ENCODE assay signal across 25 cellular contexts in genomic region chr15:51107612-51108011, GRCh38. TPM values are rescaled to one million over a fixed set of nuclear protein-coding genes. Genes with fewer than 3 reads are reported as not detected.
"Had no signal": no experiment of that assay in that cellular context is flagged by ENCODE, and none has a peak within 500 bp of the region (broad histone marks: within the 10 kb centered on the region; RNA-seq: fewer than 3 reads in every experiment).

No MANE protein-coding gene starts in this region.

- H3K27ac ChIP-seq: HL-60, RWPE1 had no signal

- ATAC-seq: K562, Panc1, PC-3 had no signal

- H3K9me3 ChIP-seq: SK-N-SH had no signal

- H3K4me3 ChIP-seq: K562 had no signal

- DNase-seq: MV-4-11, NCI-H1048, NCI-H1105, NCI-H1417, NCI-H1436 treated with DMSO at 0.1 percent for 48 hours, NCI-H1694 treated with DMSO at 0.1 percent for 48 hours, NCI-H1930, NCI-H2081, NCI-H2107, NCI-H2171, NCI-H226, NCI-H446, NCI-H510A, NCI-H69, NCI-H774, PC-3, SHP77, SK-N-SH had no signal

RNA-seq across cellular contexts. Expression of gene TNFAIP8L3, which starts 12.9 kb away (rescaled TPM):
- total RNA-seq: K562, OCI-LY7, PC-3, SK-MEL-5 had no signal
- polyA plus RNA-seq: IgD-negative memory B cell had no signal
